Comparison of ENCODE assay signal across 1 cellular context in genomic region chr18:63980027-63980426, GRCh38.
TF ChIP-seq lines count a peak whose summit lies in the region.

No MANE protein-coding gene starts in this region.

TF ChIP-seq in WTC11, 78 proteins besides CTCF, POLR2A, EP300 and RAD21 (continued from another document):
- TF ChIP-seq ATF2 (CRISPR knock-in tag; IDR thresholded peaks at IDR 0.05; ENCODE audit: borderline replicate concordance, low read depth) (no peak), CREM (CRISPR knock-in tag; IDR thresholded peaks at IDR 0.05) (no peak), FOXP4 (CRISPR knock-in tag; IDR thresholded peaks at IDR 0.05) (no peak), ERG (CRISPR knock-in tag; IDR thresholded peaks at IDR 0.05) (no peak), ZNF396 (CRISPR knock-in tag; IDR thresholded peaks at IDR 0.05; ENCODE audit: borderline replicate concordance) (no peak), JUN (CRISPR knock-in tag; IDR thresholded peaks at IDR 0.05) (no peak), TEAD4 (CRISPR knock-in tag; IDR thresholded peaks at IDR 0.05) (no peak)
- TF ChIP-seq, protein P1, sequence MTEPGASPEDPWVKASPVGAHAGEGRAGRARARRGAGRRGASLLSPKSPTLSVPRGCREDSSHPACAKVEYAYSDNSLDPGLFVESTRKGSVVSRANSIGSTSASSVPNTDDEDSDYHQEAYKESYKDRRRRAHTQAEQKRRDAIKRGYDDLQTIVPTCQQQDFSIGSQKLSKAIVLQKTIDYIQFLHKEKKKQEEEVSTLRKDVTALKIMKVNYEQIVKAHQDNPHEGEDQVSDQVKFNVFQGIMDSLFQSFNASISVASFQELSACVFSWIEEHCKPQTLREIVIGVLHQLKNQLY (CRISPR knock-in tag; IDR thresholded peaks at IDR 0.05): no peak
